8 cellular contexts compared by ENCODE assay signal in the genomic region with DNA sequence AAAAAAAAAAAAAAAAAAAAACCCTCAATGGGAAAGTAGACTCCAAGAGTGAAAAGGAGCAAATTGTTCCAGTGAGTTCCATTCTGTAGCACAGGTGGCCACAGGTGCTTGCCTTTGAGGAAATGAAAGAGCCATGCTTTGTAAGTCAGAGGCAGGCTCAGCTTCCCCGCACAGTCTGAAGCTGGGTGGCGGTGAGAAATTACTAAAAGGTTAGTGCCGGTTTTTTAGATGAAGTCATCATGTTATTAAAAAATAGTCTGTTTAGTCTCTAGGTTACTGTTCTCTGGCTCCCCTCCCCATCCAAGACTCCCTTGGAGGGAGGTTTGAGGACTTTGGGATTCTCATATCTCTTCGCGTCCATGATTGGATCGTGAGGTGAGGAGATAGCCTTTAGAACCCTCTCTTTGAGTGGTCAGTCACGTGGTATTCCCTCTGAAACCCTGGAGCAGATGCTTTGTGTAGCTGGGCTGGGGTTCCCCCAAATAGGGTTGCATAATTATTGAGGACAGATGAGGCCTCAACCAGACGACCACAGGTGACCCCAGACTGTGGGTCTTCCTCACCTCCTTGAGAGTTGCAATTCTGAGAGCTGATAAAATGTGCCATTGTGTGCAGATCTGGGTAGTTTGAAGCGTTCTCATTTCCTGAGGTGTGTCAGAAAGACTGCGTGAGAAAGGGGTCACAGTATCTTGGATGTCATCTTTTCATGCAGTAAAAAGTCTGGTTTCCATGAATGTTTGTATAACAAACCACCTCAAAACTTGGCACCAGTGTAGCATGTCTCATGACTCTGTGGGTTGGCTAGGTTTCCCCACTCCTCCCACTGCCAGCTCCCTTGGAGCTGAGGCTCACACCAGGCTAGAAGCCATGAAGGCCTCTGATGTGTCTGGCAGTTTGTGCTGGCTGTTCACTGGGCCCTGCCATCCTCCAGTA. TPM values are rescaled to one million over a fixed set of nuclear protein-coding genes. Genes with fewer than 3 reads are reported as not detected.
A peak's percentile ranks its signal among the peaks of the same experiment; 100 is the strongest.
DNase-seq lines count a peak whose midpoint lies in the region; ATAC-seq and TF ChIP-seq lines count a peak whose summit lies in the region.

No MANE protein-coding gene starts in this region.

- no peaks in the 10 kb centered on the region for H3K9me3 ChIP-seq in lung (ENCODE audit: control insufficient read depth in 2 of 2, insufficient read depth in 1 of 2, low read length in 1 of 2)

- H3K27ac Mint-ChIP-seq in T-helper 2 cell treated with Interferon-gamma antibody and Interleukin-4, amounts not matched to agents 5 μg/mL and 100 μg/mL, for 36 hours: peak overlapping the region; percentile 100
- peak overlapping the region; percentile 94 for H3K27ac Mint-ChIP-seq in stimulated activated naive CD8-positive, alpha-beta T cell treated with anti-CD3 and anti-CD28 coated beads, Interleukin-15, amount 100 ng/mL, for 72 hours

- H3K4me3 ChIP-seq in lung: no peak overlapping the region

- no peaks in the 10 kb centered on the region for H3K27me3 ChIP-seq in lung (ENCODE audit: control insufficient read depth, insufficient read depth)

- H3K4me3 Mint-ChIP-seq in T-helper 2 cell treated with Interferon-gamma antibody and Interleukin-4, amounts not matched to agents 5 μg/mL and 100 μg/mL, for 36 hours: peak overlapping the region; percentile 66
- peak overlapping the region; percentile 29 to 45 for H3K4me3 Mint-ChIP-seq in stimulated activated naive CD8-positive, alpha-beta T cell treated with anti-CD3 and anti-CD28 coated beads, Interleukin-15, amount 100 ng/mL, for 72 hours

- peaks cover 23 to 41% of the 10 kb centered on the region in 2 donors for H3K4me1 ChIP-seq in lung (ENCODE audit: control insufficient read depth in 2 of 2, insufficient read depth in 2 of 2, low read length in 2 of 2)

- H3K27me3 Mint-ChIP-seq in T-helper 2 cell treated with Interferon-gamma antibody and Interleukin-4, amounts not matched to agents 5 μg/mL and 100 μg/mL, for 36 hours (ENCODE audit: low read depth): no peaks in the 10 kb centered on the region
- H3K27me3 Mint-ChIP-seq in stimulated activated naive CD8-positive, alpha-beta T cell treated with anti-CD3 and anti-CD28 coated beads, Interleukin-15, amount 100 ng/mL, for 72 hours: no peaks in the 10 kb centered on the region

- H3K36me3 Mint-ChIP-seq in T-helper 2 cell treated with Interferon-gamma antibody and Interleukin-4, amounts not matched to agents 5 μg/mL and 100 μg/mL, for 36 hours (ENCODE audit: low read depth): peaks cover 60% of the 10 kb centered on the region

- DNase-seq in ACHN (peak; percentile 74), caudate nucleus (lab: John Stamatoyannopoulos, UW) (peak in 18 of 61 donors; percentile 9 to 63 (median 27)), lung (ENCODE audit: low spot score) (peak; percentile 71), NCI-H2227 (lab: John Stamatoyannopoulos, UW; ENCODE audit: unreplicated experiment) (no peak)
- peak; percentile 76 for DNase-seq in T-helper 2 cell treated with Interferon-gamma antibody and Interleukin-4, amounts not matched to agents 5 μg/mL and 100 μg/mL, for 36 hours (ENCODE audit: low spot score)
- peak; percentile 29 to 70 for DNase-seq in stimulated activated naive CD8-positive, alpha-beta T cell treated with anti-CD3 and anti-CD28 coated beads, Interleukin-15, amount 100 ng/mL, for 72 hours

- TF ChIP-seq CTCF in lung (IDR thresholded peaks at IDR 0.05; ENCODE audit: control extremely low read depth, extremely low read depth): no peak

- H3K27ac ChIP-seq in caudate nucleus (ENCODE audit: low read depth, low read length) (peak overlapping the region; percentile 71), lung (ENCODE audit: low read depth in 1 of 2, low read length in 1 of 2) (peak overlapping the region; percentile 82 to 95)

- peaks cover 77% of the 10 kb centered on the region for H3K4me1 Mint-ChIP-seq in T-helper 2 cell treated with Interferon-gamma antibody and Interleukin-4, amounts not matched to agents 5 μg/mL and 100 μg/mL, for 36 hours (ENCODE audit: low read depth)
- H3K4me1 Mint-ChIP-seq in stimulated activated naive CD8-positive, alpha-beta T cell treated with anti-CD3 and anti-CD28 coated beads, Interleukin-15, amount 100 ng/mL, for 72 hours: peaks cover 90% of the 10 kb centered on the region

- ATAC-seq in GM19035 (IDR thresholded peaks at IDR 0.05; ENCODE audit: unreplicated experiment) (peak; percentile 71), HG03159 (IDR thresholded peaks at IDR 0.05; ENCODE audit: unreplicated experiment) (peak; percentile 65), lung (ENCODE audit: insufficient read depth, low FRiP score) (no peak)
- peak; percentile 81 for ATAC-seq in stimulated activated naive CD8-positive, alpha-beta T cell treated with anti-CD3 and anti-CD28 coated beads, Interleukin-15, amount 100 ng/mL, for 72 hours

- 64 to 75% methylated on average over 10 of the region's 10 CpGs for WGBS in lung, 2 donors

- H3K9me3 Mint-ChIP-seq in T-helper 2 cell treated with Interferon-gamma antibody and Interleukin-4, amounts not matched to agents 5 μg/mL and 100 μg/mL, for 36 hours: no peaks in the 10 kb centered on the region
- no peaks in the 10 kb centered on the region for H3K9me3 Mint-ChIP-seq in stimulated activated naive CD8-positive, alpha-beta T cell treated with anti-CD3 and anti-CD28 coated beads, Interleukin-15, amount 100 ng/mL, for 72 hours

- in situ Hi-C loops in ACHN (cut with HindIII; ENCODE audit: low pct_ligation_motif_present, low pct_unique_long_range_greater_than_20kb, low sequenced_read_pairs): no loop called here

- H3K36me3 ChIP-seq in lung (ENCODE audit: control insufficient read depth in 2 of 2, insufficient read depth in 2 of 2, low read length in 2 of 2): peaks cover 0 to 2% of the 10 kb centered on the region in 2 donors

RNA-seq across cellular contexts. Expression of a gene that starts 27.1 kb away (rescaled TPM):
- total RNA-seq in lung: 100 to 1,000 TPM in 1 of 2 donors, 10 to 100 TPM in 1; 54.6 to 142 TPM
- polyA plus RNA-seq in lung: 10 to 100 TPM; 39.0 to 65.2 TPM

RNA-seq across cellular contexts. Expression of a gene that starts 51.5 kb away (rescaled TPM):
- 100 to 1,000 TPM in 1 of 2 donors, 10 to 100 TPM in 1; 81.0 to 106 TPM for total RNA-seq in lung
- 10 to 100 TPM; 46.4 to 52.5 TPM for polyA plus RNA-seq in lung

RNA-seq across cellular contexts. Expression of a gene that starts 59.8 kb away (rescaled TPM):
- 10 to 100 TPM; 49.8 to 67.5 TPM for total RNA-seq in lung
- 10 to 100 TPM; 45.9 to 66.5 TPM for polyA plus RNA-seq in lung
